Comparison of ENCODE assay signal across 8 cellular contexts in genomic region chr2:241965931-241966412, GRCh38.
DNase-seq lines count a peak whose midpoint lies in the region; ATAC-seq and TF ChIP-seq lines count a peak whose summit lies in the region.

No MANE protein-coding gene starts in this region.

- peak overlapping the region; percentile 50 for H3K27ac Mint-ChIP-seq in mesothelial cell of epicardium

- H3K36me3 Mint-ChIP-seq in mesothelial cell of epicardium: no peaks in the 10 kb centered on the region

- H3K4me3 ChIP-seq in Jurkat, Clone E6-1 (ENCODE audit: low read length): peak overlapping the region; percentile 32
- peak overlapping the region; percentile 41 for H3K4me3 ChIP-seq in coronary artery

- peak overlapping the region in 1 of 2 donors; percentile 11 for H3K27ac ChIP-seq in coronary artery

- H3K9me3 Mint-ChIP-seq in mesothelial cell of epicardium: no peaks in the 10 kb centered on the region

- H3K4me3 Mint-ChIP-seq in mesothelial cell of epicardium: peak overlapping the region; percentile 8

- peaks cover 24% of the 10 kb centered on the region for H3K4me1 Mint-ChIP-seq in mesothelial cell of epicardium

- H3K27me3 Mint-ChIP-seq in mesothelial cell of epicardium (ENCODE audit: low read depth): peaks cover 12% of the 10 kb centered on the region

- peak; percentile 95 for DNase-seq in EL
- DNase-seq in Jurkat, Clone E6-1 (ENCODE audit: low read depth, low spot score): peak; percentile 98
- no peak for DNase-seq in coronary artery (ENCODE audit: low spot score)
- no peak for DNase-seq in mesothelial cell of epicardium (ENCODE audit: low spot score in 2 of 2, unreplicated experiment in 2 of 2)
- DNase-seq in stimulated activated CD8-positive, alpha-beta memory T cell treated with anti-CD3 and anti-CD28 coated beads, Interleukin-4, amount 100 ng/mL, for 4 hours (ENCODE audit: low read depth in 2 of 2, low spot score in 1 of 2): peak; percentile 49 to 64
- DNase-seq in NCI-H128 (lab: John Stamatoyannopoulos, UW; ENCODE audit: unreplicated experiment): no peak

- TF ChIP-seq CTCF in coronary artery (IDR thresholded peaks at IDR 0.05) (no peak), mesothelial cell of epicardium (IDR thresholded peaks at IDR 0.05; ENCODE audit: unreplicated experiment) (no peak)

- peak; percentile 90 for ATAC-seq in GM21717 (IDR thresholded peaks at IDR 0.05; ENCODE audit: unreplicated experiment)
- ATAC-seq in activated CD4-positive, CD25-positive, alpha-beta regulatory T cell treated with anti-CD3 and anti-CD28 coated beads, Interleukin-2, amount 50 U/mL, for 24 hours: peak; percentile 94

Comparison
In these comparisons a context has a peak if more than half of its experiments do, and no peak if none do; other contexts are left out.
1. DNase-seq: peak in EL (single experiment), Jurkat, Clone E6-1 (single experiment) and stimulated activated CD8-positive, alpha-beta memory T cell treated with anti-CD3 and anti-CD28 coated beads, Interleukin-4, amount 100 ng/mL, for 4 hours (2 of 2); none in coronary artery (single experiment), mesothelial cell of epicardium (0 of 2) and NCI-H128 (single experiment).